Comparison of ENCODE assay signal across 16 cellular contexts in the genomic region with DNA sequence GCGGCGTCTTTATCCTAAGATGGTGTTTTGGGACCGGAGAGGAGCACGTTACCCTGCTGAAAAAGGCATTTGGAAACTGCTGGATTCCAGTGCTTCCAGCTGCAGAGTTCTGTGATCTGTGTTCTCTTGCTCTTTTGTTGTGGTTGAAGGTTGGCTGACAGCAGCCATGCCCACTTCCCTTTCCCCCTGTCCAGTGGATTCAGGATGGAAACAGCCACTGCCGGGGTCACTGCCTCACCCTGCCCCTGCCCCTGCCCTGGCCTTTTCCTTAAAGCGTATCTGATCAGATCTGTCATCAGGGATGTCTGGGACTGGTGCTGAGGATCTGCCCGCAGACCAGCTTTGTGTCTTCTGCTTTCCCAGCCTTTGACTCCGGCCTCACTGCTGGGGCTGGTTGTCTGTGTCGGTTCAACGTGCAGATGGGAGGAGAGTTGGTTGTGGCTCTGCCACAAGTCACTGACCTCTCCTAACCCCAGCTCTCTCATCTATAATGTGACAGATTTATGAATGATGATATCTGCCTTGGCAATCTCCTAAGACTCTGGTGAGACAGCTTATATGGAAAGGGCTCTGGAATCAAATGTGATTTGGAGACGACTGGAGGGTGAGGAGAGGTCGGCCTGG.
A peak's percentile ranks its signal among the peaks of the same experiment; 100 is the strongest.
DNase-seq lines count a peak whose midpoint lies in the region; ATAC-seq and TF ChIP-seq lines count a peak whose summit lies in the region.
"Had no signal": no experiment of that assay in that cellular context is flagged by ENCODE, and none has a peak within 500 bp of the region (broad histone marks: within the 10 kb centered on the region; RNA-seq: fewer than 3 reads in every experiment).

No MANE protein-coding gene starts in this region.

- no peak for DNase-seq in T-helper 2 cell treated with Interferon-gamma antibody and Interleukin-4, amounts not matched to agents 5 μg/mL and 100 μg/mL, for 36 hours (ENCODE audit: low spot score)
- no peak for DNase-seq in T-helper 2 cell
- peak; percentile 91 for DNase-seq in NCI-H82 (lab: John Stamatoyannopoulos, UW)
- peak; percentile 13 for DNase-seq in amniotic epithelial cell (ENCODE audit: low read depth)
- DNase-seq in prostate gland (ENCODE audit: low spot score), result no peak
- DNase-seq: 8988T; activated CD4-positive, alpha-beta T cell treated with anti-CD3 and anti-CD28 coated beads for 1 hour; activated effector memory CD4-positive, alpha-beta T cell treated with Interleukin-2 at 50 U/mL for 16 hours; kidney glomerular epithelial cell; NCI-H1694 treated with DMSO at 0.1 percent for 48 hours; NCI-H774; SHP77 treated with DMSO at 0.1 percent for 48 hours; transverse colon had no signal

- no peak overlapping the region for H3K4me3 ChIP-seq in prostate gland
- H3K4me3 ChIP-seq: transverse colon had no signal

- peak overlapping the region; percentile 73 for H3K4me3 Mint-ChIP-seq in T-helper 2 cell treated with Interferon-gamma antibody and Interleukin-4, amounts not matched to agents 5 μg/mL and 100 μg/mL, for 36 hours

- peak overlapping the region; percentile 82 for H3K27ac Mint-ChIP-seq in T-helper 2 cell treated with Interferon-gamma antibody and Interleukin-4, amounts not matched to agents 5 μg/mL and 100 μg/mL, for 36 hours

- no peaks in the 10 kb centered on the region for H3K9me3 ChIP-seq in prostate gland
- H3K9me3 ChIP-seq: transverse colon had no signal

- H3K4me1 Mint-ChIP-seq in T-helper 2 cell treated with Interferon-gamma antibody and Interleukin-4, amounts not matched to agents 5 μg/mL and 100 μg/mL, for 36 hours (ENCODE audit: low read depth), result peaks cover 39% of the 10 kb centered on the region

- peak overlapping the region; percentile 11 to 40 for H3K27ac ChIP-seq in prostate gland

- H3K27me3 ChIP-seq in prostate gland (replicated peaks; ENCODE audit: insufficient read depth), result no peaks in the 10 kb centered on the region
- H3K27me3 ChIP-seq: transverse colon had no signal

- WGBS in prostate gland, result 38% methylated on average over 12 of the region's 12 CpGs

- H3K4me1 ChIP-seq in prostate gland (replicated peaks), result peaks cover 2% of the 10 kb centered on the region

- no peak for TF ChIP-seq POLR2A in prostate gland (IDR thresholded peaks at IDR 0.05)

- no peak for TF ChIP-seq CTCF in prostate gland (IDR thresholded peaks at IDR 0.05)

- peaks cover 27% of the 10 kb centered on the region for H3K9me3 Mint-ChIP-seq in T-helper 2 cell treated with Interferon-gamma antibody and Interleukin-4, amounts not matched to agents 5 μg/mL and 100 μg/mL, for 36 hours

- intact Hi-C loops in prostate gland (cut with DNase I), result no loop called here

- H3K27me3 Mint-ChIP-seq in T-helper 2 cell treated with Interferon-gamma antibody and Interleukin-4, amounts not matched to agents 5 μg/mL and 100 μg/mL, for 36 hours (ENCODE audit: low read depth), result no peaks in the 10 kb centered on the region

- no peaks in the 10 kb centered on the region for H3K36me3 ChIP-seq in prostate gland
- H3K36me3 ChIP-seq: transverse colon had no signal

- no peak for ATAC-seq in HG03159 (IDR thresholded peaks at IDR 0.05; ENCODE audit: unreplicated experiment)
- no peak for ATAC-seq in GM21381 (IDR thresholded peaks at IDR 0.05; ENCODE audit: unreplicated experiment)
- ATAC-seq in activated CD4-positive, CD25-positive, alpha-beta regulatory T cell treated with anti-CD3 and anti-CD28 coated beads, Interleukin-2, amount 50 U/mL, for 24 hours, result no peak

- H3K36me3 Mint-ChIP-seq in T-helper 2 cell treated with Interferon-gamma antibody and Interleukin-4, amounts not matched to agents 5 μg/mL and 100 μg/mL, for 36 hours (ENCODE audit: low read depth), result peaks cover 67% of the 10 kb centered on the region

Comparison
In these comparisons a context has a peak if more than half of its experiments do, and no peak if none do; other contexts are left out.
1. DNase-seq: peak in NCI-H82 (single experiment) and amniotic epithelial cell (single experiment); none in T-helper 2 cell treated with Interferon-gamma antibody and Interleukin-4, amounts not matched to agents 5 μg/mL and 100 μg/mL, for 36 hours (single experiment), T-helper 2 cell (0 of 5) and prostate gland (single experiment).